Comparison of ENCODE assay signal across 8 cellular contexts in genomic region chr1:206030714-206031113, GRCh38. TPM values are rescaled to one million over a fixed set of nuclear protein-coding genes. Genes with fewer than 3 reads are reported as not detected.
A peak's percentile ranks its signal among the peaks of the same experiment; 100 is the strongest.
DNase-seq lines count a peak whose midpoint lies in the region; ATAC-seq and TF ChIP-seq lines count a peak whose summit lies in the region.

No MANE protein-coding gene starts in this region.

- no peak overlapping the region for H3K27ac ChIP-seq in 22Rv1

- peak; percentile 56 for DNase-seq in GM13977 (ENCODE audit: low spot score)
- peak; percentile 68 for DNase-seq in NCI-H345 treated with DMSO at 0.1 percent for 48 hours (lab: John Stamatoyannopoulos, UW; ENCODE audit: unreplicated experiment)
- DNase-seq in activated CD4-positive, CD25-positive, alpha-beta regulatory T cell treated with anti-CD3 and anti-CD28 coated beads, Interleukin-2, amount 50 U/mL, for 16 hours (ENCODE audit: low read depth, low spot score): peak; percentile 44
- DNase-seq in cerebellum (ENCODE audit: low spot score): peak; percentile 77
- peak; percentile 79 for DNase-seq in left lobe of liver (ENCODE audit: low spot score)
- peak; percentile 51 to 58 for DNase-seq in stimulated activated CD4-positive, alpha-beta T cell treated with anti-CD3 and anti-CD28 coated beads, Interleukin-4, amount 100 ng/mL, for 48 hours (ENCODE audit: low read depth in 2 of 2)

- in situ Hi-C loops in GM13977 (cut with MboI; ENCODE audit: low pct_unique_long_range_greater_than_20kb, low sequenced_read_pairs, unreplicated experiment): no loop called here

- TF ChIP-seq CTCF in 22Rv1 (IDR thresholded peaks at IDR 0.05) (peak; percentile 99), GM13977 (IDR thresholded peaks at IDR 0.05; ENCODE audit: extremely low read depth, insufficient read depth, missing control alignments) (peak; percentile 91)

- ATAC-seq in HG03354 (IDR thresholded peaks at IDR 0.05; ENCODE audit: poor library complexity, severe bottlenecking, unreplicated experiment) (peak; percentile 83), left lobe of liver (peak; percentile 94)

RNA-seq across cellular contexts. Expression of gene CTSE, which starts 7.0 kb away (rescaled TPM):
- total RNA-seq in cerebellum (not detected), left lobe of liver (not detected)

RNA-seq across cellular contexts. Expression of gene RHEX, which starts 22.3 kb away (rescaled TPM):
- not detected for total RNA-seq in cerebellum
- total RNA-seq in left lobe of liver: 0.43 TPM

RNA-seq across cellular contexts. Expression of gene RAB7B, which starts 27.5 kb away (rescaled TPM):
- 0.54 TPM for total RNA-seq in cerebellum
- total RNA-seq in left lobe of liver: 0.73 TPM
